In the genomic region with DNA sequence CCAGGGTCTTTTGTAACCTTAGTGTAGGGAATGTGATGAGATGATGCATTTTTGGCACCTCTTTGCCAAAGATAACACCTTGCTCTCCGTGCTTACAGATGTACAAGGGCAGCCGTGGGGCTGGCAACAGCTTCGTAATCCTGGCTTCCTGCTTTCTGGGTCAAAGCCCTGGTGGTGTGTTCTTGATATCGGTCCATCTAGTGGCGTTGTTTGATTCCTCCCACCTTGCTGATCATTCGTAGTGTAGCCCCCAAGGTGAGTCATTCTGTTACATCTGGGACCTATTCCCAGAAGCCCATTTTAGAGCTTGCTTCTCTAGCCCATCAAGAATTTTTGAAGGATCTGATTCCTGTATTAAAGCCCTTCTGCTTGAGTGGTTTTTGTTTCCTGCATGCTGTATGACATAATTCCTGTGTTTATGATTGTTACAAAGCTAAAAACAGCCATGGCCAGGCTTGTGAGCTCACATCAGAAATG, we compare ENCODE assay signal across 1 cellular context.
TF ChIP-seq lines count a peak whose summit lies in the region.

No MANE protein-coding gene starts in this region.

TF ChIP-seq in K562, 482 proteins besides CTCF, POLR2A, EP300 and RAD21:
- TF ChIP-seq GABPB1 (CRISPR knock-in tag; IDR thresholded peaks at IDR 0.05): no peak
- TF ChIP-seq CBX1 (IDR thresholded peaks at IDR 0.05; ENCODE audit: low read depth): no peak
- no peak for TF ChIP-seq U2AF2 (optimal IDR thresholded peaks at IDR 0.05; ENCODE audit: low read depth, low read length)
- no peak for TF ChIP-seq THRAP3 (IDR thresholded peaks at IDR 0.05; ENCODE audit: borderline replicate concordance)
- no peak for TF ChIP-seq HNRNPK (IDR thresholded peaks at IDR 0.05; ENCODE audit: low read depth, low read length, poor library complexity, severe bottlenecking)
- TF ChIP-seq CREBBP (IDR thresholded peaks at IDR 0.05; ENCODE audit: low read depth, low read length): no peak
- TF ChIP-seq KLF1 (tag; IDR thresholded peaks at IDR 0.05): no peak
- TF ChIP-seq HMG20B (CRISPR knock-in tag; IDR thresholded peaks at IDR 0.05): no peak
- no peak for TF ChIP-seq XRCC4 (IDR thresholded peaks at IDR 0.05; ENCODE audit: extremely low read depth, insufficient read depth, insufficient read length)
